23 cellular contexts compared by ENCODE assay signal in genomic region chr7:7792089-7792488, GRCh38.
DNase-seq lines count a peak whose midpoint lies in the region; ATAC-seq and TF ChIP-seq lines count a peak whose summit lies in the region.
"Had no signal": no experiment of that assay in that cellular context is flagged by ENCODE, and none has a peak within 500 bp of the region (broad histone marks: within the 10 kb centered on the region; RNA-seq: fewer than 3 reads in every experiment).

No MANE protein-coding gene starts in this region.

- peaks cover 3% of the 10 kb centered on the region for H3K9me3 ChIP-seq in HUES6 (ENCODE audit: control insufficient read depth, insufficient read depth, low read depth, low read length)
- no peaks in the 10 kb centered on the region for H3K9me3 ChIP-seq in prostate gland
- H3K9me3 ChIP-seq in MG63, result no peaks in the 10 kb centered on the region
- H3K9me3 ChIP-seq: adrenal gland, breast epithelium had no signal

- 37% methylated on average over 1 of the region's 1 CpG for WGBS in prostate gland

- TF ChIP-seq POLR2A in prostate gland (IDR thresholded peaks at IDR 0.05) (no peak), GM18505 (IDR thresholded peaks at IDR 0.05; ENCODE audit: borderline replicate concordance, extremely low read depth, insufficient read depth, insufficient read length) (no peak)

- H3K4me1 ChIP-seq in HUES6 (ENCODE audit: control insufficient read depth, insufficient read depth, low read length), result peaks cover 46% of the 10 kb centered on the region
- no peaks in the 10 kb centered on the region for H3K4me1 ChIP-seq in prostate gland (replicated peaks)
- H3K4me1 ChIP-seq: adrenal gland, BLaER1, breast epithelium had no signal

- H3K27me3 ChIP-seq in HUES6 (ENCODE audit: control insufficient read depth, insufficient read depth, low read length), result no peaks in the 10 kb centered on the region
- no peaks in the 10 kb centered on the region for H3K27me3 ChIP-seq in prostate gland (replicated peaks; ENCODE audit: insufficient read depth)
- no peaks in the 10 kb centered on the region for H3K27me3 ChIP-seq in MG63
- H3K27me3 ChIP-seq: adrenal gland, BLaER1, breast epithelium had no signal

- peak; percentile 61 for DNase-seq in AG10803 (ENCODE audit: low read depth)
- DNase-seq in astrocyte of the spinal cord (ENCODE audit: low read depth, low spot score), result peak; percentile 29
- DNase-seq in prostate gland (ENCODE audit: low spot score), result no peak
- no peak for DNase-seq in MG63
- DNase-seq: activated B cell treated with CpG ODN at 0.5 μM for 24 hours; activated naive CD4-positive, alpha-beta T cell treated with Interleukin-2 at 50 U/mL for 16 hours; adrenal gland; DMS79; effector CD8-positive, alpha-beta T cell; foreskin melanocyte; NCI-H1105; NCI-H1930; NCI-H524 treated with DMSO at 0.1 percent for 48 hours; posterior cingulate gyrus; SIG-M5; T1000 had no signal

- H3K4me3 ChIP-seq in AG10803 (ENCODE audit: low read length) (no peak overlapping the region), HUES6 (ENCODE audit: low read depth, low read length) (no peak overlapping the region), astrocyte of the spinal cord (ENCODE audit: low read depth, low read length) (no peak overlapping the region), prostate gland (no peak overlapping the region), MG63 (no peak overlapping the region)
- H3K4me3 ChIP-seq: adrenal gland, BLaER1, breast epithelium, skin epidermis had no signal

- intact Hi-C loops in prostate gland (cut with DNase I), result no loop called here

- H3K36me3 ChIP-seq in HUES6 (ENCODE audit: control insufficient read depth, insufficient read depth, low read length) (0 out of 2 replicates have a peak, but pooled peaks cover 2% of the 10 kb centered on the region), prostate gland (no peaks in the 10 kb centered on the region), MG63 (no peaks in the 10 kb centered on the region)
- H3K36me3 ChIP-seq: adrenal gland, breast epithelium had no signal

- in situ Hi-C loops in astrocyte of the spinal cord (cut with HindIII; ENCODE audit: low sequenced_read_pairs), result no loop called here

- no peak overlapping the region for H3K9ac ChIP-seq in HUES6 (ENCODE audit: low read length)
- H3K9ac ChIP-seq: BLaER1 had no signal

- TF ChIP-seq CTCF in AG10803 (conservative IDR thresholded peaks at IDR 0.05; ENCODE audit: low read length), result no peak
- TF ChIP-seq CTCF in astrocyte of the spinal cord (IDR thresholded peaks at IDR 0.05; ENCODE audit: low read depth, low read length), result no peak
- no peak for TF ChIP-seq CTCF in prostate gland (IDR thresholded peaks at IDR 0.05)

- peak overlapping the region; percentile 70 for H3K27ac ChIP-seq in HUES6 (ENCODE audit: low read depth, low read length)
- peak overlapping the region; percentile 2 to 10 for H3K27ac ChIP-seq in prostate gland
- H3K27ac ChIP-seq: adrenal gland, BLaER1, skin epidermis had no signal

- ATAC-seq in GM19035 (IDR thresholded peaks at IDR 0.05; ENCODE audit: unreplicated experiment), result no peak
- no peak for ATAC-seq in HG02763 (IDR thresholded peaks at IDR 0.05; ENCODE audit: unreplicated experiment)
- no peak for ATAC-seq in GM18505 (IDR thresholded peaks at IDR 0.05; ENCODE audit: unreplicated experiment)

Comparison
In these comparisons a context has a peak if more than half of its experiments do, and no peak if none do; other contexts are left out.
1. DNase-seq: peak in AG10803 (single experiment) and astrocyte of the spinal cord (single experiment); none in prostate gland (single experiment) and MG63 (single experiment).